In the genomic region with DNA sequence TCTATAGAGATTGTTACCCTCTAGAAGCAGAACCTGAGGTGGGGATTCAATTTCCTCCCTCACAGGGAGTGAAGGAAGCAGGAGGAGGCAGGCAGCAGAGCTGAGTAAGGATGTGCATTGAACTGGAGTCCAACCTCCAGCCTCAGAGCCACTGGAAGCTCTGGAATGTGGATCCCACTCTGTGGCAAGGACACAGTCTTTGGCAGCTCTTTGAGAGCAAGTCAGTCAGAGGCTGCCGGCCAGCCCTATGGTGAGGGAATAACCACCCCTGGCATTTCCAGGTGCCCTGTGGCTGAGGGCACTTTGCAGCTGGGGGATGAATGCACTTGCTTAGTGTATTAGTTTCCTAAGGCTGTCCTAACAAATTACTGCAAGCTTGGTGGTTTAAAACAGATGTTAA, we compare ENCODE assay signal across 1 cellular context.
TF ChIP-seq lines count a peak whose summit lies in the region.

No MANE protein-coding gene starts in this region.

TF ChIP-seq in A549, 52 proteins besides CTCF, POLR2A, EP300 and RAD21 (continued from another document):
- TF ChIP-seq, protein P1, sequence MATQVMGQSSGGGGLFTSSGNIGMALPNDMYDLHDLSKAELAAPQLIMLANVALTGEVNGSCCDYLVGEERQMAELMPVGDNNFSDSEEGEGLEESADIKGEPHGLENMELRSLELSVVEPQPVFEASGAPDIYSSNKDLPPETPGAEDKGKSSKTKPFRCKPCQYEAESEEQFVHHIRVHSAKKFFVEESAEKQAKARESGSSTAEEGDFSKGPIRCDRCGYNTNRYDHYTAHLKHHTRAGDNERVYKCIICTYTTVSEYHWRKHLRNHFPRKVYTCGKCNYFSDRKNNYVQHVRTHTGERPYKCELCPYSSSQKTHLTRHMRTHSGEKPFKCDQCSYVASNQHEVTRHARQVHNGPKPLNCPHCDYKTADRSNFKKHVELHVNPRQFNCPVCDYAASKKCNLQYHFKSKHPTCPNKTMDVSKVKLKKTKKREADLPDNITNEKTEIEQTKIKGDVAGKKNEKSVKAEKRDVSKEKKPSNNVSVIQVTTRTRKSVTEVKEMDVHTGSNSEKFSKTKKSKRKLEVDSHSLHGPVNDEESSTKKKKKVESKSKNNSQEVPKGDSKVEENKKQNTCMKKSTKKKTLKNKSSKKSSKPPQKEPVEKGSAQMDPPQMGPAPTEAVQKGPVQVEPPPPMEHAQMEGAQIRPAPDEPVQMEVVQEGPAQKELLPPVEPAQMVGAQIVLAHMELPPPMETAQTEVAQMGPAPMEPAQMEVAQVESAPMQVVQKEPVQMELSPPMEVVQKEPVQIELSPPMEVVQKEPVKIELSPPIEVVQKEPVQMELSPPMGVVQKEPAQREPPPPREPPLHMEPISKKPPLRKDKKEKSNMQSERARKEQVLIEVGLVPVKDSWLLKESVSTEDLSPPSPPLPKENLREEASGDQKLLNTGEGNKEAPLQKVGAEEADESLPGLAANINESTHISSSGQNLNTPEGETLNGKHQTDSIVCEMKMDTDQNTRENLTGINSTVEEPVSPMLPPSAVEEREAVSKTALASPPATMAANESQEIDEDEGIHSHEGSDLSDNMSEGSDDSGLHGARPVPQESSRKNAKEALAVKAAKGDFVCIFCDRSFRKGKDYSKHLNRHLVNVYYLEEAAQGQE (IDR thresholded peaks at IDR 0.05), result no peak
- no peak for TF ChIP-seq TFCP2L1 (CRISPR knock-in tag; IDR thresholded peaks at IDR 0.05)
- TF ChIP-seq JUN (IDR thresholded peaks at IDR 0.05), result no peak
- no peak for TF ChIP-seq ZSCAN20 (CRISPR knock-in tag; IDR thresholded peaks at IDR 0.05)
- no peak for TF ChIP-seq HDAC2 (IDR thresholded peaks at IDR 0.05)
- TF ChIP-seq, protein P2, sequence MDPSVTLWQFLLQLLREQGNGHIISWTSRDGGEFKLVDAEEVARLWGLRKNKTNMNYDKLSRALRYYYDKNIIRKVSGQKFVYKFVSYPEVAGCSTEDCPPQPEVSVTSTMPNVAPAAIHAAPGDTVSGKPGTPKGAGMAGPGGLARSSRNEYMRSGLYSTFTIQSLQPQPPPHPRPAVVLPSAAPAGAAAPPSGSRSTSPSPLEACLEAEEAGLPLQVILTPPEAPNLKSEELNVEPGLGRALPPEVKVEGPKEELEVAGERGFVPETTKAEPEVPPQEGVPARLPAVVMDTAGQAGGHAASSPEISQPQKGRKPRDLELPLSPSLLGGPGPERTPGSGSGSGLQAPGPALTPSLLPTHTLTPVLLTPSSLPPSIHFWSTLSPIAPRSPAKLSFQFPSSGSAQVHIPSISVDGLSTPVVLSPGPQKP (IDR thresholded peaks at IDR 0.05; ENCODE audit: low read depth, low read length), result no peak
- TF ChIP-seq POLR2AphosphoS2 (conservative IDR thresholded peaks at IDR 0.05; ENCODE audit: low read length), result no peak
- TF ChIP-seq, protein P3, sequence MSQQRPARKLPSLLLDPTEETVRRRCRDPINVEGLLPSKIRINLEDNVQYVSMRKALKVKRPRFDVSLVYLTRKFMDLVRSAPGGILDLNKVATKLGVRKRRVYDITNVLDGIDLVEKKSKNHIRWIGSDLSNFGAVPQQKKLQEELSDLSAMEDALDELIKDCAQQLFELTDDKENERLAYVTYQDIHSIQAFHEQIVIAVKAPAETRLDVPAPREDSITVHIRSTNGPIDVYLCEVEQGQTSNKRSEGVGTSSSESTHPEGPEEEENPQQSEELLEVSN (IDR thresholded peaks at IDR 0.05; ENCODE audit: borderline replicate concordance, low read depth), result no peak
- TF ChIP-seq HOXB13 (CRISPR knock-in tag; IDR thresholded peaks at IDR 0.05; ENCODE audit: low read depth), result no peak
- TF ChIP-seq HOXB5 (CRISPR knock-in tag; IDR thresholded peaks at IDR 0.05), result no peak
- no peak for TF ChIP-seq HEYL (CRISPR knock-in tag; IDR thresholded peaks at IDR 0.05)
- TF ChIP-seq, protein P4, sequence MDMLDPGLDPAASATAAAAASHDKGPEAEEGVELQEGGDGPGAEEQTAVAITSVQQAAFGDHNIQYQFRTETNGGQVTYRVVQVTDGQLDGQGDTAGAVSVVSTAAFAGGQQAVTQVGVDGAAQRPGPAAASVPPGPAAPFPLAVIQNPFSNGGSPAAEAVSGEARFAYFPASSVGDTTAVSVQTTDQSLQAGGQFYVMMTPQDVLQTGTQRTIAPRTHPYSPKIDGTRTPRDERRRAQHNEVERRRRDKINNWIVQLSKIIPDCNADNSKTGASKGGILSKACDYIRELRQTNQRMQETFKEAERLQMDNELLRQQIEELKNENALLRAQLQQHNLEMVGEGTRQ (IDR thresholded peaks at IDR 0.05), result no peak
- TF ChIP-seq SREBF2 (IDR thresholded peaks at IDR 0.05), result no peak
- TF ChIP-seq, protein P5, sequence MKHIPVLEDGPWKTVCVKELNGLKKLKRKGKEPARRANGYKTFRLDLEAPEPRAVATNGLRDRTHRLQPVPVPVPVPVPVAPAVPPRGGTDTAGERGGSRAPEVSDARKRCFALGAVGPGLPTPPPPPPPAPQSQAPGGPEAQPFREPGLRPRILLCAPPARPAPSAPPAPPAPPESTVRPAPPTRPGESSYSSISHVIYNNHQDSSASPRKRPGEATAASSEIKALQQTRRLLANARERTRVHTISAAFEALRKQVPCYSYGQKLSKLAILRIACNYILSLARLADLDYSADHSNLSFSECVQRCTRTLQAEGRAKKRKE (CRISPR knock-in tag; IDR thresholded peaks at IDR 0.05; ENCODE audit: low read depth), result no peak
